In the genomic region with DNA sequence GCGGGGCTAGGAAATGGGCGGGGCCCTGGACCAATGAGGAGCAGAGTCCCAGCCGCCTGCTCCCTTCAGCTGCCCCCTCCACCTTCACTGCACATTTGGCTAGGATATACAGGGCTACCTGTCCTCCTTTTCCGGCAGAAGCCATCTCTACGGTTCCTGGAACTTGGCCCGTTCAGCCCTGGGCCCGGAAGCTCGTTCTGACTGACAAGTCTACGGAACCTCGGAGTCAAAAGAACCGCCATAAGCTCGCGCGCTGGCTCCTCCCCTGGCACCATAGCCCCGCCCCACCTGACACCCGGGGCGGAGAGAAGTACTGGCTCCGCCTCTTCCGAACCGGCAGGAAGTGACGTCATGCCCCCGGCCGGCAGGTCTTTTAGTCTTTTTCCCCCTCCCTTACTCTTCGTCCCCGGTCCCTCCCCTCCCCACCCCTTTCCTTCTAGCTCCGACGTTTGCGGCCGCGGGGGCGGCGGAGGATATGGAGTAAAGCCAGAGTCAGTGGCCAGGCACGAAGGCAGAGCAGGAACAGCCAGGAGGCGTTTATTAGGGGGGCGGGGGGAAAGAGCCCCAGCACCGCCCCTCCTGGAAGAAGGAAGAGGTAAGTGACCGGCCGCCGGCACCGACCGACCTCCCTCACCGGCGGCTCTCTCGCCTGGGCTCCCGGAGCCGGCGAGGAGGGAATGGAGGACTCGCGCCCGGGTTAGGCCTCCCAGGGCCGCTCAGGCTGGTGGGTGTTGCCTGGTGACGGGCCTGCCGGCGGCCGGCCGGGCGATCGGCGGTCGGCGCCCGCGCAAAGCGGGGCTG, we compare ENCODE assay signal across 1 cellular context.
TF ChIP-seq lines count a peak whose summit lies in the region.

A gene (minus strand): TSS at position 278 of the 801 bp plus-strand sequence. CDS start 3 bp downstream, at position 275.
A gene with protein sequence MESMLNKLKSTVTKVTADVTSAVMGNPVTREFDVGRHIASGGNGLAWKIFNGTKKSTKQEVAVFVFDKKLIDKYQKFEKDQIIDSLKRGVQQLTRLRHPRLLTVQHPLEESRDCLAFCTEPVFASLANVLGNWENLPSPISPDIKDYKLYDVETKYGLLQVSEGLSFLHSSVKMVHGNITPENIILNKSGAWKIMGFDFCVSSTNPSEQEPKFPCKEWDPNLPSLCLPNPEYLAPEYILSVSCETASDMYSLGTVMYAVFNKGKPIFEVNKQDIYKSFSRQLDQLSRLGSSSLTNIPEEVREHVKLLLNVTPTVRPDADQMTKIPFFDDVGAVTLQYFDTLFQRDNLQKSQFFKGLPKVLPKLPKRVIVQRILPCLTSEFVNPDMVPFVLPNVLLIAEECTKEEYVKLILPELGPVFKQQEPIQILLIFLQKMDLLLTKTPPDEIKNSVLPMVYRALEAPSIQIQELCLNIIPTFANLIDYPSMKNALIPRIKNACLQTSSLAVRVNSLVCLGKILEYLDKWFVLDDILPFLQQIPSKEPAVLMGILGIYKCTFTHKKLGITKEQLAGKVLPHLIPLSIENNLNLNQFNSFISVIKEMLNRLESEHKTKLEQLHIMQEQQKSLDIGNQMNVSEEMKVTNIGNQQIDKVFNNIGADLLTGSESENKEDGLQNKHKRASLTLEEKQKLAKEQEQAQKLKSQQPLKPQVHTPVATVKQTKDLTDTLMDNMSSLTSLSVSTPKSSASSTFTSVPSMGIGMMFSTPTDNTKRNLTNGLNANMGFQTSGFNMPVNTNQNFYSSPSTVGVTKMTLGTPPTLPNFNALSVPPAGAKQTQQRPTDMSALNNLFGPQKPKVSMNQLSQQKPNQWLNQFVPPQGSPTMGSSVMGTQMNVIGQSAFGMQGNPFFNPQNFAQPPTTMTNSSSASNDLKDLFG (plus strand): TSS at position 376 of the 801 bp plus-strand sequence. CDS start 15,794 bp downstream, outside the sequence.

TF ChIP-seq in K562, 482 proteins besides CTCF, POLR2A, EP300 and RAD21 (continued from another document):
- TF ChIP-seq, protein P1, sequence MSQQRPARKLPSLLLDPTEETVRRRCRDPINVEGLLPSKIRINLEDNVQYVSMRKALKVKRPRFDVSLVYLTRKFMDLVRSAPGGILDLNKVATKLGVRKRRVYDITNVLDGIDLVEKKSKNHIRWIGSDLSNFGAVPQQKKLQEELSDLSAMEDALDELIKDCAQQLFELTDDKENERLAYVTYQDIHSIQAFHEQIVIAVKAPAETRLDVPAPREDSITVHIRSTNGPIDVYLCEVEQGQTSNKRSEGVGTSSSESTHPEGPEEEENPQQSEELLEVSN (IDR thresholded peaks at IDR 0.05; ENCODE audit: borderline replicate concordance in 1 of 2, extremely low read depth in 1 of 2, insufficient read depth in 1 of 2, insufficient read length in 1 of 2, low read depth in 1 of 2, low read length in 1 of 2, poor library complexity in 1 of 2, severe bottlenecking in 1 of 2), result peak in 1 of 2 experiments; percentile 50
- TF ChIP-seq, protein P2, sequence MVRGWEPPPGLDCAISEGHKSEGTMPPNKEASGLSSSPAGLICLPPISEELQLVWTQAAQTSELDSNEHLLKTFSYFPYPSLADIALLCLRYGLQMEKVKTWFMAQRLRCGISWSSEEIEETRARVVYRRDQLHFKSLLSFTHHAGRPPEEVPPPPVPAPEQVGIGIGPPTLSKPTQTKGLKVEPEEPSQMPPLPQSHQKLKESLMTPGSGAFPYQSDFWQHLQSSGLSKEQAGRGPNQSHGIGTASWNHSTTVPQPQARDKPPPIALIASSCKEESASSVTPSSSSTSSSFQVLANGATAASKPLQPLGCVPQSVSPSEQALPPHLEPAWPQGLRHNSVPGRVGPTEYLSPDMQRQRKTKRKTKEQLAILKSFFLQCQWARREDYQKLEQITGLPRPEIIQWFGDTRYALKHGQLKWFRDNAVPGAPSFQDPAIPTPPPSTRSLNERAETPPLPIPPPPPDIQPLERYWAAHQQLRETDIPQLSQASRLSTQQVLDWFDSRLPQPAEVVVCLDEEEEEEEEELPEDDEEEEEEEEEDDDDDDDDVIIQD (CRISPR knock-in tag; IDR thresholded peaks at IDR 0.05), result no peak
- TF ChIP-seq, protein P3, sequence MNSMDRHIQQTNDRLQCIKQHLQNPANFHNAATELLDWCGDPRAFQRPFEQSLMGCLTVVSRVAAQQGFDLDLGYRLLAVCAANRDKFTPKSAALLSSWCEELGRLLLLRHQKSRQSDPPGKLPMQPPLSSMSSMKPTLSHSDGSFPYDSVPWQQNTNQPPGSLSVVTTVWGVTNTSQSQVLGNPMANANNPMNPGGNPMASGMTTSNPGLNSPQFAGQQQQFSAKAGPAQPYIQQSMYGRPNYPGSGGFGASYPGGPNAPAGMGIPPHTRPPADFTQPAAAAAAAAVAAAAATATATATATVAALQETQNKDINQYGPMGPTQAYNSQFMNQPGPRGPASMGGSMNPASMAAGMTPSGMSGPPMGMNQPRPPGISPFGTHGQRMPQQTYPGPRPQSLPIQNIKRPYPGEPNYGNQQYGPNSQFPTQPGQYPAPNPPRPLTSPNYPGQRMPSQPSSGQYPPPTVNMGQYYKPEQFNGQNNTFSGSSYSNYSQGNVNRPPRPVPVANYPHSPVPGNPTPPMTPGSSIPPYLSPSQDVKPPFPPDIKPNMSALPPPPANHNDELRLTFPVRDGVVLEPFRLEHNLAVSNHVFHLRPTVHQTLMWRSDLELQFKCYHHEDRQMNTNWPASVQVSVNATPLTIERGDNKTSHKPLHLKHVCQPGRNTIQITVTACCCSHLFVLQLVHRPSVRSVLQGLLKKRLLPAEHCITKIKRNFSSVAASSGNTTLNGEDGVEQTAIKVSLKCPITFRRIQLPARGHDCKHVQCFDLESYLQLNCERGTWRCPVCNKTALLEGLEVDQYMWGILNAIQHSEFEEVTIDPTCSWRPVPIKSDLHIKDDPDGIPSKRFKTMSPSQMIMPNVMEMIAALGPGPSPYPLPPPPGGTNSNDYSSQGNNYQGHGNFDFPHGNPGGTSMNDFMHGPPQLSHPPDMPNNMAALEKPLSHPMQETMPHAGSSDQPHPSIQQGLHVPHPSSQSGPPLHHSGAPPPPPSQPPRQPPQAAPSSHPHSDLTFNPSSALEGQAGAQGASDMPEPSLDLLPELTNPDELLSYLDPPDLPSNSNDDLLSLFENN (IDR thresholded peaks at IDR 0.05; ENCODE audit: low read depth in 2 of 2, low read length in 2 of 2), result 0 out of 4 replicates have a peak, but pooled peaks of 1 of the 2 experiments have one; percentile 59
- TF ChIP-seq, protein P4, sequence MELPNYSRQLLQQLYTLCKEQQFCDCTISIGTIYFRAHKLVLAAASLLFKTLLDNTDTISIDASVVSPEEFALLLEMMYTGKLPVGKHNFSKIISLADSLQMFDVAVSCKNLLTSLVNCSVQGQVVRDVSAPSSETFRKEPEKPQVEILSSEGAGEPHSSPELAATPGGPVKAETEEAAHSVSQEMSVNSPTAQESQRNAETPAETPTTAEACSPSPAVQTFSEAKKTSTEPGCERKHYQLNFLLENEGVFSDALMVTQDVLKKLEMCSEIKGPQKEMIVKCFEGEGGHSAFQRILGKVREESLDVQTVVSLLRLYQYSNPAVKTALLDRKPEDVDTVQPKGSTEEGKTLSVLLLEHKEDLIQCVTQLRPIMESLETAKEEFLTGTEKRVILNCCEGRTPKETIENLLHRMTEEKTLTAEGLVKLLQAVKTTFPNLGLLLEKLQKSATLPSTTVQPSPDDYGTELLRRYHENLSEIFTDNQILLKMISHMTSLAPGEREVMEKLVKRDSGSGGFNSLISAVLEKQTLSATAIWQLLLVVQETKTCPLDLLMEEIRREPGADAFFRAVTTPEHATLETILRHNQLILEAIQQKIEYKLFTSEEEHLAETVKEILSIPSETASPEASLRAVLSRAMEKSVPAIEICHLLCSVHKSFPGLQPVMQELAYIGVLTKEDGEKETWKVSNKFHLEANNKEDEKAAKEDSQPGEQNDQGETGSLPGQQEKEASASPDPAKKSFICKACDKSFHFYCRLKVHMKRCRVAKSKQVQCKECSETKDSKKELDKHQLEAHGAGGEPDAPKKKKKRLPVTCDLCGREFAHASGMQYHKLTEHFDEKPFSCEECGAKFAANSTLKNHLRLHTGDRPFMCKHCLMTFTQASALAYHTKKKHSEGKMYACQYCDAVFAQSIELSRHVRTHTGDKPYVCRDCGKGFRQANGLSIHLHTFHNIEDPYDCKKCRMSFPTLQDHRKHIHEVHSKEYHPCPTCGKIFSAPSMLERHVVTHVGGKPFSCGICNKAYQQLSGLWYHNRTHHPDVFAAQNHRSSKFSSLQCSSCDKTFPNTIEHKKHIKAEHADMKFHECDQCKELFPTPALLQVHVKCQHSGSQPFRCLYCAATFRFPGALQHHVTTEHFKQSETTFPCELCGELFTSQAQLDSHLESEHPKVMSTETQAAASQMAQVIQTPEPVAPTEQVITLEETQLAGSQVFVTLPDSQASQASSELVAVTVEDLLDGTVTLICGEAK (IDR thresholded peaks at IDR 0.05), result peak; percentile 87
- TF ChIP-seq, protein P4 (CRISPR knock-in tag; IDR thresholded peaks at IDR 0.05), result no peak
- TF ChIP-seq TRIM24 (IDR thresholded peaks at IDR 0.05) (no peak), HNRNPH1 (optimal IDR thresholded peaks at IDR 0.05; ENCODE audit: low read depth, low read length) (no peak), MAZ (CRISPR knock-in tag; conservative IDR thresholded peaks at IDR 0.05 in 1 of 2, IDR thresholded peaks at IDR 0.05 in 1 of 2) (peak; percentile 73 to 93), ZNF766 (CRISPR knock-in tag; conservative IDR thresholded peaks at IDR 0.05) (peak; percentile 53; the same call in 1 of the 2 replicates), CREM (IDR thresholded peaks at IDR 0.05; ENCODE audit: low read depth) (peak; percentile 94), TAF1 (IDR thresholded peaks at IDR 0.05; ENCODE audit: control insufficient read depth, extremely low read depth, insufficient read depth, low read length, severe bottlenecking) (peak; percentile 80)
TF ChIP-seq in K562: peak in this region for 91.
